Comparison of ENCODE assay signal across 6 cellular contexts in the genomic region with DNA sequence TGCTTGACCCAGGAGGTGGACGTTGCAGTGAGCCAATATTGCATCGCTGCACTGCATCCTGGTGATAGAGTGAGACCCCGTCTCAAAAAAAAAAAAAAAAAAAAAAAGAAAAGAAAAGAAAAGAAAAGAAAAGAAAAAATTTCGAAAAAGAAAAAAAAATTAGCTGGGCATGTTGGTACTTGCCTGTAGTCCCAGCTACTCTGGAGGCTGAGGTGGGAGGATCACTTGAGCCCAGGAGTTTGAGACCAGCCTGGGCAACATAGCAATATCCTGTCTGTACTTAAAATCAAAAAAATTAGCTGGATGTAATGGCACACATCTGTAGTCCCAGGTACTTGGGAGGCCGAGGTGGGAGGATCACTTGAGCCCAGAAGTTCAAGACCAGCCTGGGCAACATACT. TPM values are rescaled to one million over a fixed set of nuclear protein-coding genes. Genes with fewer than 3 reads are reported as not detected.
"Had no signal": no experiment of that assay in that cellular context is flagged by ENCODE, and none has a peak within 500 bp of the region (broad histone marks: within the 10 kb centered on the region; RNA-seq: fewer than 3 reads in every experiment).

No MANE protein-coding gene starts in this region.

RNA-seq across cellular contexts. Expression of a gene that starts 2.8 kb away (rescaled TPM):
- total RNA-seq: GM23248, HepG2 had no signal

RNA-seq across cellular contexts. Expression of a gene that starts 46.9 kb away (rescaled TPM):
- total RNA-seq: GM23248, H4, HFFc6, HT1080 had no signal
- polyA plus RNA-seq: GM23248, IgD-negative memory B cell had no signal

RNA-seq across cellular contexts. Expression of a gene that starts 49.6 kb away (rescaled TPM):
- polyA plus RNA-seq: IgD-negative memory B cell had no signal
